Comparison of ENCODE assay signal across 1 cellular context in genomic region chr2:177528341-177528740, GRCh38.
TF ChIP-seq lines count a peak whose summit lies in the region.

No MANE protein-coding gene starts in this region.

TF ChIP-seq in GM23338, 12 proteins besides CTCF, POLR2A, EP300 and RAD21 (continued from another document):
- TF ChIP-seq, protein P1, sequence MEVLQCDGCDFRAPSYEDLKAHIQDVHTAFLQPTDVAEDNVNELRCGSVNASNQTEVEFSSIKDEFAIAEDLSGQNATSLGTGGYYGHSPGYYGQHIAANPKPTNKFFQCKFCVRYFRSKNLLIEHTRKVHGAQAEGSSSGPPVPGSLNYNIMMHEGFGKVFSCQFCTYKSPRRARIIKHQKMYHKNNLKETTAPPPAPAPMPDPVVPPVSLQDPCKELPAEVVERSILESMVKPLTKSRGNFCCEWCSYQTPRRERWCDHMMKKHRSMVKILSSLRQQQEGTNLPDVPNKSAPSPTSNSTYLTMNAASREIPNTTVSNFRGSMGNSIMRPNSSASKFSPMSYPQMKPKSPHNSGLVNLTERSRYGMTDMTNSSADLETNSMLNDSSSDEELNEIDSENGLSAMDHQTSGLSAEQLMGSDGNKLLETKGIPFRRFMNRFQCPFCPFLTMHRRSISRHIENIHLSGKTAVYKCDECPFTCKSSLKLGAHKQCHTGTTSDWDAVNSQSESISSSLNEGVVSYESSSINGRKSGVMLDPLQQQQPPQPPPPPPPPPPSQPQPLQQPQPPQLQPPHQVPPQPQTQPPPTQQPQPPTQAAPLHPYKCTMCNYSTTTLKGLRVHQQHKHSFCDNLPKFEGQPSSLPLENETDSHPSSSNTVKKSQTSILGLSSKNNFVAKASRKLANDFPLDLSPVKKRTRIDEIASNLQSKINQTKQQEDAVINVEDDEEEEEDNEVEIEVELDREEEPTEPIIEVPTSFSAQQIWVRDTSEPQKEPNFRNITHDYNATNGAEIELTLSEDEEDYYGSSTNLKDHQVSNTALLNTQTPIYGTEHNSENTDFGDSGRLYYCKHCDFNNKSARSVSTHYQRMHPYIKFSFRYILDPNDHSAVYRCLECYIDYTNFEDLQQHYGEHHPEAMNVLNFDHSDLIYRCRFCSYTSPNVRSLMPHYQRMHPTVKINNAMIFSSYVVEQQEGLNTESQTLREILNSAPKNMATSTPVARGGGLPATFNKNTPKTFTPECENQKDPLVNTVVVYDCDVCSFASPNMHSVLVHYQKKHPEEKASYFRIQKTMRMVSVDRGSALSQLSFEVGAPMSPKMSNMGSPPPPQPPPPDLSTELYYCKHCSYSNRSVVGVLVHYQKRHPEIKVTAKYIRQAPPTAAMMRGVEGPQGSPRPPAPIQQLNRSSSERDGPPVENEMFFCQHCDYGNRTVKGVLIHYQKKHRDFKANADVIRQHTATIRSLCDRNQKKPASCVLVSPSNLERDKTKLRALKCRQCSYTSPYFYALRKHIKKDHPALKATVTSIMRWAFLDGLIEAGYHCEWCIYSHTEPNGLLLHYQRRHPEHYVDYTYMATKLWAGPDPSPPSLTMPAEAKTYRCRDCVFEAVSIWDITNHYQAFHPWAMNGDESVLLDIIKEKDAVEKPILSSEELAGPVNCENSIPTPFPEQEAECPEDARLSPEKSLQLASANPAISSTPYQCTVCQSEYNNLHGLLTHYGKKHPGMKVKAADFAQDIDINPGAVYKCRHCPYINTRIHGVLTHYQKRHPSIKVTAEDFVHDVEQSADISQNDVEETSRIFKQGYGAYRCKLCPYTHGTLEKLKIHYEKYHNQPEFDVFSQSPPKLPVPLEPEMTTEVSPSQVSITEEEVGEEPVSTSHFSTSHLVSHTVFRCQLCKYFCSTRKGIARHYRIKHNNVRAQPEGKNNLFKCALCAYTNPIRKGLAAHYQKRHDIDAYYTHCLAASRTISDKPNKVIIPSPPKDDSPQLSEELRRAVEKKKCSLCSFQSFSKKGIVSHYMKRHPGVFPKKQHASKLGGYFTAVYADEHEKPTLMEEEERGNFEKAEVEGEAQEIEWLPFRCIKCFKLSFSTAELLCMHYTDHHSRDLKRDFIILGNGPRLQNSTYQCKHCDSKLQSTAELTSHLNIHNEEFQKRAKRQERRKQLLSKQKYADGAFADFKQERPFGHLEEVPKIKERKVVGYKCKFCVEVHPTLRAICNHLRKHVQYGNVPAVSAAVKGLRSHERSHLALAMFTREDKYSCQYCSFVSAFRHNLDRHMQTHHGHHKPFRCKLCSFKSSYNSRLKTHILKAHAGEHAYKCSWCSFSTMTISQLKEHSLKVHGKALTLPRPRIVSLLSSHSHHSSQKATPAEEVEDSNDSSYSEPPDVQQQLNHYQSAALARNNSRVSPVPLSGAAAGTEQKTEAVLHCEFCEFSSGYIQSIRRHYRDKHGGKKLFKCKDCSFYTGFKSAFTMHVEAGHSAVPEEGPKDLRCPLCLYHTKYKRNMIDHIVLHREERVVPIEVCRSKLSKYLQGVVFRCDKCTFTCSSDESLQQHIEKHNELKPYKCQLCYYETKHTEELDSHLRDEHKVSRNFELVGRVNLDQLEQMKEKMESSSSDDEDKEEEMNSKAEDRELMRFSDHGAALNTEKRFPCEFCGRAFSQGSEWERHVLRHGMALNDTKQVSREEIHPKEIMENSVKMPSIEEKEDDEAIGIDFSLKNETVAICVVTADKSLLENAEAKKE (CRISPR knock-in tag; IDR thresholded peaks at IDR 0.05), result no peak
- no peak for TF ChIP-seq EZH2 (IDR thresholded peaks at IDR 0.05; ENCODE audit: low read depth, unreplicated experiment)
- TF ChIP-seq JUNB (IDR thresholded peaks at IDR 0.05; ENCODE audit: unreplicated experiment), result no peak
